ENCODE assay signal across 8 cellular contexts in genomic region chr12:132559652-132560420, GRCh38. TPM values are rescaled to one million over a fixed set of nuclear protein-coding genes. Genes with fewer than 3 reads are reported as not detected.
DNase-seq lines count a peak whose midpoint lies in the region; ATAC-seq lines count a peak whose summit lies in the region.

No MANE protein-coding gene starts in this region.

- ATAC-seq in HG03097 (IDR thresholded peaks at IDR 0.05; ENCODE audit: low FRiP score, unreplicated experiment), result no peak

- H3K36me3 ChIP-seq in KOPT-K1 (ENCODE audit: insufficient read depth, low read length) (peaks cover 7% of the 10 kb centered on the region; the same call in 1 of the 2 replicates), SJCRH30 (no peaks in the 10 kb centered on the region)

- H3K27ac ChIP-seq in KOPT-K1 (ENCODE audit: low read depth, low read length, poor library complexity, severe bottlenecking) (peak overlapping the region; percentile 57), SJCRH30 (no peak overlapping the region)

- DNase-seq in GM04504 (ENCODE audit: low read depth) (peak; percentile 10), SJCRH30 (peak; percentile 44 to 74), T47D (ENCODE audit: low read depth in 1 of 2, low spot score in 1 of 2) (peak; percentile 85 to 99), inferior parietal cortex (ENCODE audit: extremely low spot score) (peak; percentile 6), CD1c-positive myeloid dendritic cell (ENCODE audit: extremely low spot score) (no peak)
- peak; percentile 27 to 43 for DNase-seq in stimulated activated CD4-positive, alpha-beta T cell treated with anti-CD3 and anti-CD28 coated beads, Interleukin-12 subunit alpha, Interleukin-12 subunit beta, amount 100 ng/mL, for 24 hours (ENCODE audit: low read depth in 2 of 2)

- in situ Hi-C loops in T47D (cut with HindIII; ENCODE audit: low pct_unique_long_range_greater_than_20kb, low sequenced_read_pairs), result no loop called here

- H3K9me3 ChIP-seq in KOPT-K1 (ENCODE audit: insufficient read depth, low read length, poor library complexity, severe bottlenecking) (no peaks in the 10 kb centered on the region), SJCRH30 (replicated peaks) (no peaks in the 10 kb centered on the region)

- H3K4me3 ChIP-seq in SJCRH30, result peak overlapping the region; percentile 95

- no peaks in the 10 kb centered on the region for H3K27me3 ChIP-seq in SJCRH30

- H3K4me1 ChIP-seq in SJCRH30, result no peaks in the 10 kb centered on the region

RNA-seq across cellular contexts. Expression of gene LRCOL1, which starts 50.5 kb away (rescaled TPM):
- not detected in 2 replicates for total RNA-seq in SJCRH30 (2014; rRNA removed; shearing (Covaris generic))

RNA-seq across cellular contexts. Expression of gene P2RX2, which starts 58.7 kb away (rescaled TPM):
- total RNA-seq in SJCRH30 (2014; rRNA removed; shearing (Covaris generic)), result not detected in 2 replicates
